Comparison of ENCODE assay signal across 28 cellular contexts in the genomic region with DNA sequence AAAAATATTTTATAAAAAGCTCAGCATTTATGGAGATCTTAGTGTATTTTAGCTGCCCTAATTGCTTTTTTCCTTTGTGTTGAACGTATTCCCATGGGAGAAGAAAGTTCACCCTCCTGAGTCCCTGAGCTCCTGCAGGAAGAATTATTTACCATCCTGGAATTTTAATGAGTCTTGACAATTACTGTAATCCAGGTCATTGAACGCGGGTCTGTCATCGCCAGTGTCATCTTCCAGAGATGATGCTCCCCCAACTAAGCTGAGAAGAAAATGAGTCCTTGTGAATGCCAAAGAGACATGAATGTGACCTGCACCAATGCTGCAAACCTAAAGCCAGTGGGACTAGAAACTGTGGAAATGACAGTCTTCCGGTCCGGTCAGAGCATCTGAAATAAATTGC.
"Had no signal": no experiment of that assay in that cellular context is flagged by ENCODE, and none has a peak within 500 bp of the region (broad histone marks: within the 10 kb centered on the region; RNA-seq: fewer than 3 reads in every experiment).

No MANE protein-coding gene starts in this region.

- DNase-seq: activated B cell treated with CpG ODN at 0.5 μM for 24 hours; activated CD4-positive, alpha-beta memory T cell treated with anti-CD3 and anti-CD28 coated beads for 36 hours; activated CD4-positive, alpha-beta T cell treated with anti-CD3 and anti-CD28 coated beads for 1 hour; activated CD4-positive, alpha-beta T cell treated with anti-CD3 and anti-CD28 coated beads, Interleukin-2, amount 10 ng/mL, durations not matched to agents 24 days and 14 days; activated CD8-positive, alpha-beta memory T cell treated with anti-CD3 and anti-CD28 coated beads for 24 hours; activated gamma-delta T cell; activated naive CD4-positive, alpha-beta T cell treated with anti-CD3 and anti-CD28 coated beads, Interleukin-2, amount 10 ng/mL, durations not matched to agents 7 days and 5 days; activated naive CD8-positive, alpha-beta T cell treated with anti-CD3 and anti-CD28 coated beads for 36 hours; activated T-cell treated with anti-CD3 and anti-CD28 coated beads, Interleukin-2, amount 50 U/mL, for 4 hours; adrenal gland; anterior cingulate cortex; cerebellar nuclear complex; Karpas-422; MM.1S; NCI-H1105; NCI-H1436 treated with DMSO at 0.1 percent for 48 hours; NCI-H187; NCI-H2081; NCI-H345; NCI-H510A; NCI-H526 treated with DMSO at 0.1 percent for 48 hours; Peyer's patch; Right ventricle myocardium superior; SJCRH30; T-helper 17 cell; T-helper 9 cell had no signal

- H3K4me3 ChIP-seq: adrenal gland, Peyer's patch, SJCRH30 had no signal

- H3K9me3 ChIP-seq: adrenal gland, Peyer's patch, SJCRH30 had no signal

- ATAC-seq: activated T-cell treated with anti-CD3 and anti-CD28 coated beads, Interleukin-2, amount 50 U/mL, for 4 hours; activated T-helper 17 cell treated with anti-CD3 and anti-CD28 coated beads, Interleukin-2, amount 50 U/mL, for 72 hours; T-helper 17 cell had no signal

- H3K27ac ChIP-seq: adrenal gland, Peyer's patch, RWPE1, SJCRH30 had no signal

- H3K4me1 ChIP-seq: adrenal gland, Peyer's patch, SJCRH30 had no signal

- H3K36me3 ChIP-seq: adrenal gland, Peyer's patch had no signal
